8 cellular contexts compared by ENCODE assay signal in the genomic region with DNA sequence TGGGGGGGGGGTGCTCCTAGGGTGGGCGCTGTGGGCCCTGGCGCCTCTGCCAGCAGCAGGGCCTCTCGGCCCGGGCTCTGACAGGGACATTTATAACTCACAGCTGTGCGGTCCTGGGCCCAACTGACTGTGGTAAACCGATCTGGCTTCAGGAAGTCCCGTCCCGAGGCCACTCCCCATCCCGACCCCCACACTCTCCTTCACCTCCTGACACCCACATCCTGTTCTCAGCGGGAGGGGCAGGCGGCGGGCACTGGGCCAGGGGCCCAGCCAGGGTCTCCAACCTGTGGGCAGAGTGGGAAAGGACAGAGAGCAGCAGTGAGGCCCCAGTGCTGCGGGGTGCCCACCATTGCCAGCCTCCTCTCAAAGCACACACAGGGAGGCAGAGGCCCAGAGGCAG.
DNase-seq lines count a peak whose midpoint lies in the region; ATAC-seq and TF ChIP-seq lines count a peak whose summit lies in the region.

No MANE protein-coding gene starts in this region.

- peaks cover 3% of the 10 kb centered on the region for H3K36me3 Mint-ChIP-seq in neural crest cell (ENCODE audit: low read depth)

- ATAC-seq in GM18505 (IDR thresholded peaks at IDR 0.05; ENCODE audit: unreplicated experiment) (peak; percentile 83), HG02759 (IDR thresholded peaks at IDR 0.05; ENCODE audit: unreplicated experiment) (peak; percentile 87)

- H3K4me3 Mint-ChIP-seq in neural crest cell, result no peak overlapping the region

- H3K4me3 ChIP-seq in SJCRH30, result peak overlapping the region; percentile 28; the same call in 1 of the 2 replicates

- H3K27me3 Mint-ChIP-seq in neural crest cell (ENCODE audit: low read depth), result no peaks in the 10 kb centered on the region

- H3K9me3 Mint-ChIP-seq in neural crest cell, result no peaks in the 10 kb centered on the region

- no peak for TF ChIP-seq CTCF in neural crest cell (conservative IDR thresholded peaks at IDR 0.05)

- no peaks in the 10 kb centered on the region for H3K27me3 ChIP-seq in SJCRH30

- peaks cover 7% of the 10 kb centered on the region for H3K36me3 ChIP-seq in SJCRH30

- H3K4me1 ChIP-seq in SJCRH30, result peaks cover 50% of the 10 kb centered on the region

- DNase-seq in SJCRH30 (peak; percentile 84 to 87), neural crest cell (ENCODE audit: low read depth, low spot score) (no peak), NCI-H187 treated with DMSO at 0.1 percent for 48 hours (lab: John Stamatoyannopoulos, UW) (no peak), NCI-H748 treated with DMSO at 0.1 percent for 48 hours (lab: John Stamatoyannopoulos, UW) (no peak), cortex of kidney (lab: John Stamatoyannopoulos, UW) (no peak)
- DNase-seq in central memory CD4-positive, alpha-beta T cell, result peak; percentile 22

- no peaks in the 10 kb centered on the region for H3K9me3 ChIP-seq in SJCRH30 (replicated peaks)

- H3K4me1 Mint-ChIP-seq in neural crest cell, result peaks cover 70% of the 10 kb centered on the region

- TF ChIP-seq POLR2A in GM18505 (IDR thresholded peaks at IDR 0.05; ENCODE audit: borderline replicate concordance, extremely low read depth, insufficient read depth, insufficient read length), result no peak

- peak overlapping the region; percentile 76 for H3K27ac ChIP-seq in SJCRH30

- H3K27ac Mint-ChIP-seq in neural crest cell (ENCODE audit: unreplicated experiment), result peak overlapping the region; percentile 62

Comparison
In these comparisons a context has a peak if more than half of its experiments do, and no peak if none do; other contexts are left out.
1. DNase-seq: peak in SJCRH30 (2 of 2) and central memory CD4-positive, alpha-beta T cell (single experiment); none in neural crest cell (single experiment), NCI-H187 treated with DMSO at 0.1 percent for 48 hours (single experiment), NCI-H748 treated with DMSO at 0.1 percent for 48 hours (single experiment) and cortex of kidney (single experiment).